Comparison of ENCODE assay signal across 1 cellular context in the genomic region with DNA sequence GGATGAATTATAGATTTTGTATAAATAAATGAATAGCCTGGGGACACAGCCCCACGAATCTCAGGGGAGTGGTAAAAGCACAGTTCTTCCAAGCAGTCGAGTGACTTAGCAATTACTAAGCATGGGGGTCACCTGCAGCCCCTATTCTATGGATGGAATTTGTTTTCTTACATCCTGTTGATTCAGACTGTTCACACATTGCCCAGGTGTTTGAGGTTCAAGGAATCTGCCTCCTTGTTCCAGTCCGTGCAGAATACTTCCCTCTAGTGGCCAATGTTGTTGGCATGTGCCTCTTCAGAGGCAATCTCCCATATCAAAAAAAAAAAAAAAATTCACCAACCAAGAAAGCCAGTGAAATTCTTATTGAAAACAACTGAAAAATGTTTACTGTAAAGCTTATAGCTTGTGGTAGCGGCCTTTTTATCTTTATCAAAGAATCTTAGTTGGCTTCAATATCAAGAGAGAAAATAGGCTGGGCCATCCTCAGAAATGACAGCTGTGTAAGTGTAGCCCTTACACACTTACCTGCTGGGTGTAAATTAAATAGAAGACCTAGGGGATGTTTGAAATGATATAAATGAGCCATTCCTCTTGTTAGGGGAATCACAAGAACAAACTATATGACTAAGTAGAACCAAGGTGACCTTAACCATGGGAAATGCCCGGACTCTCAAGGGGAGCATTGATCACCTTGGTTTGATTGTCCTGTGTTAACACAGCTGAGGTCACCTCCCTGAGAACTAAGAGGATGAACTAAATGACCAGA.
TF ChIP-seq lines count a peak whose summit lies in the region.

No MANE protein-coding gene starts in this region.

TF ChIP-seq in H1, 55 proteins besides CTCF, POLR2A, EP300 and RAD21:
- TF ChIP-seq BACH1 (IDR thresholded peaks at IDR 0.05; ENCODE audit: low read length) (no peak), EZH2 (IDR thresholded peaks at IDR 0.05; ENCODE audit: low read depth, low read length, severe bottlenecking) (no peak), TBP (IDR thresholded peaks at IDR 0.05; ENCODE audit: low read depth, low read length) (no peak), NRF1 (IDR thresholded peaks at IDR 0.05; ENCODE audit: low read depth, low read length) (no peak), TCF12 (IDR thresholded peaks at IDR 0.05; ENCODE audit: low read depth, low read length) (0 out of 2 replicates have a peak, but pooled peaks have one; percentile 14), POLR2AphosphoS5 (IDR thresholded peaks at IDR 0.05; ENCODE audit: low read depth, low read length) (no peak), JUN (IDR thresholded peaks at IDR 0.05; ENCODE audit: low read depth, low read length) (no peak), SIRT6 (IDR thresholded peaks at IDR 0.05; ENCODE audit: low read length) (no peak), FOSL1 (IDR thresholded peaks at IDR 0.05; ENCODE audit: insufficient read depth, low read depth, low read length) (no peak), EGR1 (IDR thresholded peaks at IDR 0.05; ENCODE audit: borderline replicate concordance, low read depth, low read length) (no peak), KDM4A (IDR thresholded peaks at IDR 0.05; ENCODE audit: low read depth, low read length, severe bottlenecking) (no peak), SAP30 (IDR thresholded peaks at IDR 0.05; ENCODE audit: insufficient read depth, insufficient replicate concordance, low read length) (no peak), MAFK (IDR thresholded peaks at IDR 0.05; ENCODE audit: low read depth, low read length) (no peak), TEAD4 (IDR thresholded peaks at IDR 0.05; ENCODE audit: low read depth, low read length) (peak; percentile 50; the same call in 1 of the 2 replicates), PHF8 (conservative IDR thresholded peaks at IDR 0.05; ENCODE audit: low read depth, low read length) (no peak)
- TF ChIP-seq, protein P1, sequence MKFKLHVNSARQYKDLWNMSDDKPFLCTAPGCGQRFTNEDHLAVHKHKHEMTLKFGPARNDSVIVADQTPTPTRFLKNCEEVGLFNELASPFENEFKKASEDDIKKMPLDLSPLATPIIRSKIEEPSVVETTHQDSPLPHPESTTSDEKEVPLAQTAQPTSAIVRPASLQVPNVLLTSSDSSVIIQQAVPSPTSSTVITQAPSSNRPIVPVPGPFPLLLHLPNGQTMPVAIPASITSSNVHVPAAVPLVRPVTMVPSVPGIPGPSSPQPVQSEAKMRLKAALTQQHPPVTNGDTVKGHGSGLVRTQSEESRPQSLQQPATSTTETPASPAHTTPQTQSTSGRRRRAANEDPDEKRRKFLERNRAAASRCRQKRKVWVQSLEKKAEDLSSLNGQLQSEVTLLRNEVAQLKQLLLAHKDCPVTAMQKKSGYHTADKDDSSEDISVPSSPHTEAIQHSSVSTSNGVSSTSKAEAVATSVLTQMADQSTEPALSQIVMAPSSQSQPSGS (IDR thresholded peaks at IDR 0.05; ENCODE audit: low read length) = no peak
- TF ChIP-seq, protein P2, sequence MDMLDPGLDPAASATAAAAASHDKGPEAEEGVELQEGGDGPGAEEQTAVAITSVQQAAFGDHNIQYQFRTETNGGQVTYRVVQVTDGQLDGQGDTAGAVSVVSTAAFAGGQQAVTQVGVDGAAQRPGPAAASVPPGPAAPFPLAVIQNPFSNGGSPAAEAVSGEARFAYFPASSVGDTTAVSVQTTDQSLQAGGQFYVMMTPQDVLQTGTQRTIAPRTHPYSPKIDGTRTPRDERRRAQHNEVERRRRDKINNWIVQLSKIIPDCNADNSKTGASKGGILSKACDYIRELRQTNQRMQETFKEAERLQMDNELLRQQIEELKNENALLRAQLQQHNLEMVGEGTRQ (IDR thresholded peaks at IDR 0.05; ENCODE audit: low read length) = no peak
TF ChIP-seq in H1: peak in this region for 2.
